Comparison of ENCODE assay signal across 8 cellular contexts in the genomic region with DNA sequence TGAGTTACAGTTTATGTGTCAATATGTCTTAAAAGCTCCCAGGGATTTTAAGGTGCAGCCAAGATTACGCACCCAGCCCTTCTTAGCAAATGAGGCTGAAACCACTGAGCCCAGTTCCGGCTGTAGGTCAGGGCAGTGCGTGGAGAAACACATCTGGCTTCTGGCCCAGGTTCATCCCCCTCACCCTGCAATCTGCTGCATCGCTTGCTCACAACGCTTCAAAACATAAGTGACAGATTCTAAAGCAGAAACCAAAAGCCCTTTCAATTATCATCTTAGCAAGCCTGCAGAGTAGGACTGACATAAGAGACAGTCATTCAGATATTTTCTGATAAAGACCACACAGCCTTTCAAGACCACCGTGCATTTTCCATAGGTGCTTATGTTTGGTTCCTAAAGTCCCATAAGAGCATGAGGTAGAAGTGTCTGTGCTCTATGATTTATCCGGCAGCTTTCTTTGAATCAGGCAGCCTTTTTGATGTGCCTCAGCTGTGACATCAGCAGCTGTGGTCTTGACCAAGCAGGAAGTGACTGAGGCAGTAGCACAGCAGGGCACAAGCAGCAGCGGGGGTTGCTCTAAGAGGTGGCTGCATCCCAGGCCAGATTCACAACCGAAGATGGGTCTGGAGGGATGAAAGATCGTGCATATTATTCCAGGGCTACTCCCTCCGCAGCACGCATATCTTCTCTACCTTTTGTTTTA.
A peak's percentile ranks its signal among the peaks of the same experiment; 100 is the strongest.
DNase-seq lines count a peak whose midpoint lies in the region; ATAC-seq and TF ChIP-seq lines count a peak whose summit lies in the region.

No MANE protein-coding gene starts in this region.

- no peaks in the 10 kb centered on the region for H3K9me3 ChIP-seq in SJCRH30 (replicated peaks)
- H3K9me3 ChIP-seq in mucosa of descending colon, result no peaks in the 10 kb centered on the region
- H3K9me3 ChIP-seq in sigmoid colon, result no peaks in the 10 kb centered on the region

- H3K27ac ChIP-seq in ACC112 (ENCODE audit: low read depth, low read length) (peak overlapping the region; percentile 44; the same call in 1 of the 2 replicates), SJCRH30 (no peak overlapping the region), sigmoid colon (peak overlapping the region in 2 of 4 donors; percentile 22)

- peaks cover 21% of the 10 kb centered on the region for H3K36me3 Mint-ChIP-seq in activated naive CD4-positive, alpha-beta T cell treated with anti-CD3 and anti-CD28 coated beads, Interleukin-2, amount 10 ng/mL, durations not matched to agents 7 days and 5 days

- intact Hi-C loops in mucosa of descending colon (cut with DNase I, micrococcal nuclease), result no loop called here
- intact Hi-C loops in sigmoid colon (cut with DNase I), result no loop called here

- TF ChIP-seq CTCF in mucosa of descending colon (IDR thresholded peaks at IDR 0.05), result no peak
- no peak for TF ChIP-seq CTCF in sigmoid colon (IDR thresholded peaks at IDR 0.05)

- no peak overlapping the region for H2AFZ ChIP-seq in ACC112 (ENCODE audit: low read length, unreplicated experiment)

- peak overlapping the region; percentile 23; the same call in 1 of the 2 replicates for H3K4me3 ChIP-seq in ACC112 (ENCODE audit: low read depth, low read length)
- H3K4me3 ChIP-seq in SJCRH30, result peak overlapping the region; percentile 5; the same call in 1 of the 2 replicates
- no peak overlapping the region for H3K4me3 ChIP-seq in mucosa of descending colon
- no peak overlapping the region for H3K4me3 ChIP-seq in sigmoid colon

- H3K4me1 ChIP-seq in ACC112 (ENCODE audit: control insufficient read depth, insufficient read depth, low read length, unreplicated experiment) (peaks cover 8% of the 10 kb centered on the region), SJCRH30 (no peaks in the 10 kb centered on the region), mucosa of descending colon (ENCODE audit: low read depth) (peaks cover 3% of the 10 kb centered on the region), sigmoid colon (peaks cover 0 to 26% (median 18%) of the 10 kb centered on the region in 4 donors)

- no peaks in the 10 kb centered on the region for H3K27me3 Mint-ChIP-seq in activated naive CD4-positive, alpha-beta T cell treated with anti-CD3 and anti-CD28 coated beads, Interleukin-2, amount 10 ng/mL, durations not matched to agents 7 days and 5 days

- H3K4me1 Mint-ChIP-seq in activated naive CD4-positive, alpha-beta T cell treated with anti-CD3 and anti-CD28 coated beads, Interleukin-2, amount 10 ng/mL, durations not matched to agents 7 days and 5 days, result peaks cover 95% of the 10 kb centered on the region

- peak; percentile 37 to 45 for DNase-seq in SJCRH30
- peak; percentile 82 for DNase-seq in activated naive CD4-positive, alpha-beta T cell treated with anti-CD3 and anti-CD28 coated beads, Interleukin-2, amount 10 ng/mL, durations not matched to agents 7 days and 5 days
- peak; percentile 49 to 76 (median 56) for DNase-seq in mucosa of descending colon
- DNase-seq in sigmoid colon, result no peak
- no peak for DNase-seq in NCI-H2107 (lab: John Stamatoyannopoulos, UW)

- WGBS in sigmoid colon, 2 donors, result 37 to 52% methylated on average over 12 of the region's 12 CpGs

- H3K27ac Mint-ChIP-seq in activated naive CD4-positive, alpha-beta T cell treated with anti-CD3 and anti-CD28 coated beads, Interleukin-2, amount 10 ng/mL, durations not matched to agents 7 days and 5 days, result peak overlapping the region; percentile 98

- H3K27me3 ChIP-seq in ACC112 (ENCODE audit: insufficient read depth, low read length) (no peaks in the 10 kb centered on the region), SJCRH30 (no peaks in the 10 kb centered on the region), sigmoid colon (no peaks in the 10 kb centered on the region)

- peak overlapping the region; percentile 70 for H3K4me3 Mint-ChIP-seq in activated naive CD4-positive, alpha-beta T cell treated with anti-CD3 and anti-CD28 coated beads, Interleukin-2, amount 10 ng/mL, durations not matched to agents 7 days and 5 days

- H3K36me3 ChIP-seq in ACC112 (ENCODE audit: insufficient read depth, low read length) (no peaks in the 10 kb centered on the region), SJCRH30 (no peaks in the 10 kb centered on the region), mucosa of descending colon (ENCODE audit: low read depth) (no peaks in the 10 kb centered on the region), sigmoid colon (no peaks in the 10 kb centered on the region)

- peaks cover 3% of the 10 kb centered on the region for H3K9me3 Mint-ChIP-seq in activated naive CD4-positive, alpha-beta T cell treated with anti-CD3 and anti-CD28 coated beads, Interleukin-2, amount 10 ng/mL, durations not matched to agents 7 days and 5 days

- no peaks in the 10 kb centered on the region for H3K79me2 ChIP-seq in ACC112 (ENCODE audit: control insufficient read depth, insufficient read depth, low read length, unreplicated experiment)

- TF ChIP-seq EP300 in sigmoid colon (IDR thresholded peaks at IDR 0.05), result no peak

- CTCF ChIA-PET in activated naive CD4-positive, alpha-beta T cell treated with anti-CD3 and anti-CD28 coated beads, Interleukin-2, amount 10 ng/mL, durations not matched to agents 7 days and 5 days (lab: Charles Lee), result interaction anchor here (0.6 to 5.7 kb wide), 3 partner anchors 15 to 27 kb away, joined by 3 to 41 read pairs (median 3); no protein-coding TSS in a partner anchor

- no peak for TF ChIP-seq POLR2A in sigmoid colon (IDR thresholded peaks at IDR 0.05)

- peak; percentile 50 for ATAC-seq in GM18870 (IDR thresholded peaks at IDR 0.05; ENCODE audit: unreplicated experiment)
- ATAC-seq in HG03060 (IDR thresholded peaks at IDR 0.05; ENCODE audit: low read depth, unreplicated experiment), result peak; percentile 49
- ATAC-seq in mucosa of descending colon, result peak; percentile 78

Comparison
In these comparisons a context has a peak if more than half of its experiments do, and no peak if none do; other contexts are left out.
1. H3K4me3 ChIP-seq: peak in ACC112 (single experiment) and SJCRH30 (single experiment); none in mucosa of descending colon (single experiment) and sigmoid colon (0 of 4).
2. DNase-seq: peak in SJCRH30 (2 of 2), activated naive CD4-positive, alpha-beta T cell treated with anti-CD3 and anti-CD28 coated beads, Interleukin-2, amount 10 ng/mL, durations not matched to agents 7 days and 5 days (single experiment) and mucosa of descending colon (3 of 3); none in sigmoid colon (single experiment) and NCI-H2107 (single experiment).
3. Peak in every context shown above with its lines, with median percentiles within 50 percentile points of each other: ATAC-seq.